ENCODE assay signal across 14 cellular contexts in the genomic region with DNA sequence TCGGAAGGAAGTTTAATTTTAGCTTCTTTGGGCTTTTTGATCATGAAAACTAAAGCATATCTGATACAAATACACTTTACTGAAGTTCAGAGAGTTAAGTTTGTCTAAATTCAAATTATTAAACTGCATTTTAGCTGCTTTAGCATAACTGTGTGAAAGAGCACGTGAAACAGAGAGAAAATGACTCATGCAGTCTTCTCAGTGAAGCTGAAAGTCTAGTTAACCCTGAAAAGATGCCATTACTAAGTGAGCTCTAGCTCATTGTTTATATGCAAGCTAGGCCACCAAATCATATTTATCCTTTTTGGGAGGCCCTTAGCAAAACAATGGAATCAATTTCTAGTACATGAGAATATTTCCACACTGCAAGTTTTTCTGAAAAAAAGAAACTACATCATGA. TPM values are rescaled to one million over a fixed set of nuclear protein-coding genes. Genes with fewer than 3 reads are reported as not detected.
A peak's percentile ranks its signal among the peaks of the same experiment; 100 is the strongest.
DNase-seq lines count a peak whose midpoint lies in the region; ATAC-seq and TF ChIP-seq lines count a peak whose summit lies in the region.
"Had no signal": no experiment of that assay in that cellular context is flagged by ENCODE, and none has a peak within 500 bp of the region (broad histone marks: within the 10 kb centered on the region; RNA-seq: fewer than 3 reads in every experiment).

No MANE protein-coding gene starts in this region.

- DNase-seq in ELR (ENCODE audit: low read depth) = peak; percentile 76
- DNase-seq in RWPE1 (ENCODE audit: low spot score) = peak; percentile 9
- DNase-seq in hepatocyte (ENCODE audit: low spot score) = peak; percentile 23
- DNase-seq in NCI-H2107 treated with DMSO at 0.1 percent for 48 hours (lab: John Stamatoyannopoulos, UW; ENCODE audit: unreplicated experiment) = no peak
- DNase-seq in NCI-H1930 (lab: John Stamatoyannopoulos, UW) = no peak
- DNase-seq: activated naive CD4-positive, alpha-beta T cell treated with Interleukin-2 at 50 U/mL for 16 hours; hippocampal formation; NCI-H1694; nucleus accumbens; stimulated activated naive CD4-positive, alpha-beta T cell; T-cell had no signal

- no peak overlapping the region for H3K4me2 ChIP-seq in hepatocyte

- no peak overlapping the region for H2AFZ ChIP-seq in hepatocyte

- H3K4me1 ChIP-seq in hepatocyte (ENCODE audit: insufficient read depth) = peaks cover 3% of the 10 kb centered on the region

- H3K27me3 ChIP-seq in hepatocyte = no peaks in the 10 kb centered on the region

- TF ChIP-seq CTCF in RWPE1 (conservative IDR thresholded peaks at IDR 0.05; ENCODE audit: low read depth) (no peak), hepatocyte (IDR thresholded peaks at IDR 0.05; ENCODE audit: poor library complexity) (no peak)

- ATAC-seq in GM21717 (IDR thresholded peaks at IDR 0.05; ENCODE audit: unreplicated experiment) (peak; percentile 52), GM21528 (IDR thresholded peaks at IDR 0.05; ENCODE audit: low FRiP score, unreplicated experiment) (no peak), HG03520 (IDR thresholded peaks at IDR 0.05; ENCODE audit: unreplicated experiment) (no peak)
- ATAC-seq: T-cell had no signal

- CTCF ChIA-PET in RWPE1 (lab: Yijun Ruan, JAX) = interaction anchor here (0.6 to 0.7 kb wide), 2 partner anchors 324 to 325 kb away, joined by 3 read pairs; no protein-coding TSS in a partner anchor

- POLR2A ChIA-PET in RWPE1 (lab: Yijun Ruan, JAX; ENCODE audit: low non-redundant PET) = no interaction called here

- 57% methylated on average over 2 of the region's 2 CpGs for WGBS in hepatocyte (ENCODE audit: low lambda C conversion rate, missing lambda C conversion rate)

- H3K27ac ChIP-seq in RWPE1 = no peak overlapping the region
- H3K27ac ChIP-seq in hepatocyte = no peak overlapping the region

- no peaks in the 10 kb centered on the region for H4K20me1 ChIP-seq in hepatocyte (ENCODE audit: insufficient read depth, poor library complexity, severe bottlenecking)

- no peaks in the 10 kb centered on the region for H3K9me3 ChIP-seq in hepatocyte (ENCODE audit: low read depth)

- H3K4me3 ChIP-seq in hepatocyte = no peak overlapping the region

- no peaks in the 10 kb centered on the region for H3K36me3 ChIP-seq in hepatocyte (replicated peaks; ENCODE audit: insufficient read depth, low read depth)

- no peaks in the 10 kb centered on the region for H3K79me2 ChIP-seq in hepatocyte

- H3K9me2 ChIP-seq in hepatocyte (replicated peaks; ENCODE audit: insufficient read depth) = no peaks in the 10 kb centered on the region

RNA-seq across cellular contexts. Expression of gene TPD52L3, which starts 27.6 kb away (rescaled TPM):
- not detected in 2 replicates for total RNA-seq in hepatocyte
- polyA plus RNA-seq in hepatocyte = not detected in 2 replicates
- total RNA-seq: T-cell had no signal

RNA-seq across cellular contexts. Expression of gene UHRF2, which starts 57.3 kb away (rescaled TPM):
- 40.6 and 42.9 TPM in 2 replicates for total RNA-seq in hepatocyte
- polyA plus RNA-seq in hepatocyte = 16.6 TPM in 2 replicates

Comparison
In these comparisons a context has a peak if more than half of its experiments do, and no peak if none do; other contexts are left out.
1. DNase-seq: peak in ELR (single experiment), RWPE1 (single experiment) and hepatocyte (single experiment); none in NCI-H2107 treated with DMSO at 0.1 percent for 48 hours (single experiment) and NCI-H1930 (0 of 2).